In the genomic region with DNA sequence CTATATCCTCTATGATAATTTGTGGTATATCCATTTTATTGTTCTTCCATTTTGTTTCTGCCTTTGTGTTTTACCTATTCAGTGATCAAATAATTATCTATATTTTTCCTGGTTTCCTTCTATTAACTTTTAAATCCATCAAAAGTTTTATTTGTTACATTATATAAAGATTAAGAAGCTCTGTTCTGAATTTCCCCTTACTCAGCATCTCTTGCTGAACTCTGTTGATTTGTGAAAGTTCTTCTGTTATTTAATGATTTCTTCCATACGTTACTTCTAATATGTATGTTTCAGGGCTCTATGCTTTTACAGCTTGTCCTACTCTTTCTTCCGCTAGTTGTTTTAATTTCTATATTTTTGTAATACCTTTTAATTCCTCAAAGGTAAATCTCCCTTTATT, we compare ENCODE assay signal across 24 cellular contexts.
A peak's percentile ranks its signal among the peaks of the same experiment; 100 is the strongest.
DNase-seq lines count a peak whose midpoint lies in the region; ATAC-seq, FAIRE-seq and TF ChIP-seq lines count a peak whose summit lies in the region.
"Had no signal": no experiment of that assay in that cellular context is flagged by ENCODE, and none has a peak within 500 bp of the region (broad histone marks: within the 10 kb centered on the region; RNA-seq: fewer than 3 reads in every experiment).

No MANE protein-coding gene starts in this region.

- H3K4me2 ChIP-seq in HepG2 (ENCODE audit: low read depth, low read length) (no peak overlapping the region), K562 (ENCODE audit: insufficient read depth, low read length) (no peak overlapping the region), neural progenitor cell (no peak overlapping the region)
- H3K4me2 ChIP-seq: BLaER1 treated with 17β-estradiol and CSF1 and Interleukin-3, amounts not matched to agents 10 nM and 100 nM; GM23338 had no signal

- H3K4me3 Mint-ChIP-seq in neural progenitor cell = no peak overlapping the region
- H3K4me3 Mint-ChIP-seq: CD14-positive monocyte; CD4-positive, alpha-beta T cell; CD8-positive, alpha-beta memory T cell; GM23338; H9 had no signal

- H3K4me3 ChIP-seq in HepG2 (replicated peaks in 1 of 3; ENCODE audit: insufficient read depth in 1 of 3, low read depth in 2 of 3, low read length in 3 of 3) = no peak overlapping the region
- no peak overlapping the region for H3K4me3 ChIP-seq in right lobe of liver
- H3K4me3 ChIP-seq in K562 = no peak overlapping the region
- H3K4me3 ChIP-seq in neural progenitor cell = no peak overlapping the region
- H3K4me3 ChIP-seq in tibial nerve = no peak overlapping the region
- H3K4me3 ChIP-seq: BLaER1 treated with 17β-estradiol and CSF1 and Interleukin-3, amounts not matched to agents 10 nM and 100 nM; GM12878; GM23338 had no signal

- CTCF ChIA-PET in HepG2 (lab: Yijun Ruan, JAX; ENCODE audit: low intra/inter-chr PET ratio, low total read pairs) (no interaction called here), K562 (lab: Yijun Ruan, JAX; ENCODE audit: low intra/inter-chr PET ratio) (interaction anchor here (0.5 kb wide), 1 partner anchor 51 kb away, joined by 4 read pairs; no protein-coding TSS in a partner anchor)

- TF ChIP-seq RAD21 in HepG2 (CRISPR knock-in tag; IDR thresholded peaks at IDR 0.05) (no peak), K562 (CRISPR knock-in tag; conservative IDR thresholded peaks at IDR 0.05 in 1 of 2, IDR thresholded peaks at IDR 0.05 in 1 of 2) (no peak)

- no peak overlapping the region for H3K27ac ChIP-seq in HepG2 (ENCODE audit: extremely low read length, insufficient read depth, low read length)
- H3K27ac ChIP-seq in right lobe of liver = no peak overlapping the region
- H3K27ac ChIP-seq in K562 (ENCODE audit: extremely low read depth, low read depth, low read length) = no peak overlapping the region
- peak overlapping the region; percentile 26 for H3K27ac ChIP-seq in neural progenitor cell
- H3K27ac ChIP-seq in tibial nerve = no peak overlapping the region
- H3K27ac ChIP-seq: 22Rv1; BLaER1 treated with 17β-estradiol and CSF1 and Interleukin-3, amounts not matched to agents 10 nM and 100 nM had no signal

- H3K9ac ChIP-seq in HepG2 (ENCODE audit: insufficient read depth, low read depth, low read length) = no peak overlapping the region
- H3K9ac ChIP-seq in K562 (ENCODE audit: insufficient read depth in 1 of 2, low read depth in 2 of 2, low read length in 2 of 2) = no peak overlapping the region
- no peak overlapping the region for H3K9ac ChIP-seq in neural progenitor cell
- H3K9ac ChIP-seq: BLaER1 treated with 17β-estradiol and CSF1 and Interleukin-3, amounts not matched to agents 10 nM and 100 nM had no signal

- H3K27me3 ChIP-seq in HepG2 (ENCODE audit: control insufficient read depth in 1 of 2, insufficient read depth in 2 of 2, low read length in 2 of 2) (no peaks in the 10 kb centered on the region; a peak in 1 of 5 replicates), right lobe of liver (no peaks in the 10 kb centered on the region), K562 (ENCODE audit: control insufficient read depth in 2 of 2, insufficient read depth in 2 of 2, low read length in 2 of 2) (no peaks in the 10 kb centered on the region), neural progenitor cell (no peaks in the 10 kb centered on the region), tibial nerve (no peaks in the 10 kb centered on the region)
- H3K27me3 ChIP-seq: BE2C; BLaER1 treated with 17β-estradiol and CSF1 and Interleukin-3, amounts not matched to agents 10 nM and 100 nM had no signal

- in situ Hi-C loops in HepG2 (cut with HindIII; ENCODE audit: extremely low pct_ligation_motif_present, low pct_unique_long_range_greater_than_20kb) = no loop called here
- in situ Hi-C loops in K562 (cut with MboI) = no loop called here

- TF ChIP-seq EP300 in HepG2 (IDR thresholded peaks at IDR 0.05; ENCODE audit: low read depth in 2 of 2, low read length in 2 of 2) (no peak), HepG2 (CRISPR knock-in tag; IDR thresholded peaks at IDR 0.05; ENCODE audit: borderline replicate concordance) (no peak), K562 (IDR thresholded peaks at IDR 0.05; ENCODE audit: low read length) (no peak), tibial nerve (IDR thresholded peaks at IDR 0.05) (no peak)

- DNase-seq in HepG2 (ENCODE audit: low spot score) (no peak), right lobe of liver (no peak), K562 (ENCODE audit: extremely low read depth in 1 of 4, low spot score in 3 of 4) (no peak), neural progenitor cell (ENCODE audit: low spot score) (no peak), tibial nerve (ENCODE audit: low spot score in 2 of 2) (no peak)
- DNase-seq: ACHN; AML-193; BE2C; CD4-positive, alpha-beta T cell; CD8-positive, alpha-beta memory T cell; DMS 273 treated with DMSO at 0.1 percent for 48 hours; DMS79; EL; GDM1; H9 had no signal

- H3K36me3 Mint-ChIP-seq in neural progenitor cell = peaks cover 29% of the 10 kb centered on the region
- H3K36me3 Mint-ChIP-seq: CD14-positive monocyte; CD8-positive, alpha-beta memory T cell had no signal

- peaks cover 13% of the 10 kb centered on the region for H3K4me1 Mint-ChIP-seq in neural progenitor cell
- H3K4me1 Mint-ChIP-seq: CD14-positive monocyte; CD8-positive, alpha-beta memory T cell had no signal

- TF ChIP-seq CTCF in HepG2 (CRISPR knock-in tag; IDR thresholded peaks at IDR 0.05) = no peak
- TF ChIP-seq CTCF in right lobe of liver (IDR thresholded peaks at IDR 0.05) = no peak
- no peak for TF ChIP-seq CTCF in K562 (IDR thresholded peaks at IDR 0.05 in 2 of 3, conservative IDR thresholded peaks at IDR 0.05 in 1 of 3; ENCODE audit: insufficient read depth in 2 of 3, low read depth in 1 of 3, low read length in 3 of 3)
- no peak for TF ChIP-seq CTCF in neural progenitor cell (IDR thresholded peaks at IDR 0.05)
- no peak for TF ChIP-seq CTCF in tibial nerve (IDR thresholded peaks at IDR 0.05)

- H3K36me3 ChIP-seq in HepG2 (replicated peaks in 1 of 2; ENCODE audit: control insufficient read depth in 1 of 2, insufficient read depth in 2 of 2, low read length in 2 of 2) (no peaks in the 10 kb centered on the region), right lobe of liver (no peaks in the 10 kb centered on the region), K562 (ENCODE audit: control insufficient read depth, insufficient read depth, low read length) (peaks cover 3% of the 10 kb centered on the region; the same call in 2 of the 3 replicates), neural progenitor cell (peaks cover 21% of the 10 kb centered on the region), tibial nerve (no peaks in the 10 kb centered on the region)
- H3K36me3 ChIP-seq: BLaER1 treated with 17β-estradiol and CSF1 and Interleukin-3, amounts not matched to agents 10 nM and 100 nM had no signal

- intact Hi-C loops in HepG2 (cut with micrococcal nuclease; ENCODE audit: unreplicated experiment) = no loop called here
- intact Hi-C loops in right lobe of liver (cut with DNase I) = no loop called here
- intact Hi-C loops in K562 (cut with micrococcal nuclease) = no loop called here

- peaks cover 4% of the 10 kb centered on the region for H3F3A ChIP-seq in neural progenitor cell (ENCODE audit: low read depth)

- FAIRE-seq in HepG2 (lab: Jason Lieb, UNC) (no peak), K562 (lab: Jason Lieb, UNC) (no peak)
- FAIRE-seq: A204.1, D721Med, GM12878 had no signal

- no peak for ATAC-seq in HepG2
- no peak for ATAC-seq in right lobe of liver
- no peak for ATAC-seq in K562
- no peak for ATAC-seq in GM18861 (IDR thresholded peaks at IDR 0.05; ENCODE audit: unreplicated experiment)
- ATAC-seq: GM12878, GM23338, HCT116 had no signal

- H3K9me1 ChIP-seq in K562 (ENCODE audit: control insufficient read depth, insufficient read depth, low read length) = no peaks in the 10 kb centered on the region

- H3K9me3 Mint-ChIP-seq in neural progenitor cell = peaks cover 28% of the 10 kb centered on the region
- H3K9me3 Mint-ChIP-seq: CD4-positive, alpha-beta T cell had no signal

- POLR2A ChIA-PET in HepG2 (lab: Yijun Ruan, JAX) (no interaction called here), K562 (lab: Yijun Ruan, JAX) (no interaction called here)

- no TSS peak for BruUV-seq in HepG2 (replicated peaks; lab: Mats Ljungman, UMichigan)
- BruUV-seq in K562 (replicated peaks; lab: Mats Ljungman, UMichigan) = no TSS peak

- no peaks in the 10 kb centered on the region for H3K27me3 Mint-ChIP-seq in neural progenitor cell (ENCODE audit: insufficient read depth, low read depth)

- TF ChIP-seq POLR2A in HepG2 (IDR thresholded peaks at IDR 0.05; ENCODE audit: insufficient read depth in 1 of 2, low read depth in 2 of 2, low read length in 2 of 2) = no peak
- no peak for TF ChIP-seq POLR2A in right lobe of liver (IDR thresholded peaks at IDR 0.05)
- TF ChIP-seq POLR2A in K562 (conservative IDR thresholded peaks at IDR 0.05) = no peak
- no peak for TF ChIP-seq POLR2A in tibial nerve (IDR thresholded peaks at IDR 0.05)

- no peaks in the 10 kb centered on the region for H3K79me2 ChIP-seq in HepG2 (ENCODE audit: insufficient read depth, low read length)
- H3K79me2 ChIP-seq in K562 (ENCODE audit: control insufficient read depth, insufficient read depth, low read length) = peaks cover 8% of the 10 kb centered on the region; the same call in 2 of the 3 replicates
- H3K79me2 ChIP-seq in neural progenitor cell (ENCODE audit: low read depth) = peaks cover 94% of the 10 kb centered on the region

- H3K9me3 ChIP-seq in HepG2 (ENCODE audit: low read length) (no peaks in the 10 kb centered on the region), right lobe of liver (no peaks in the 10 kb centered on the region), K562 (replicated peaks; ENCODE audit: control insufficient read depth, insufficient read depth, low read depth, low read length) (no peaks in the 10 kb centered on the region), neural progenitor cell (ENCODE audit: low read depth) (peaks cover 8% of the 10 kb centered on the region), tibial nerve (no peaks in the 10 kb centered on the region)
- H3K9me3 ChIP-seq: BE2C; BLaER1 treated with 17β-estradiol and CSF1 and Interleukin-3, amounts not matched to agents 10 nM and 100 nM had no signal

- H3K4me1 ChIP-seq in HepG2 (ENCODE audit: insufficient read depth, low read length) = peaks cover 30% of the 10 kb centered on the region
- H3K4me1 ChIP-seq in right lobe of liver = no peaks in the 10 kb centered on the region
- no peaks in the 10 kb centered on the region for H3K4me1 ChIP-seq in K562 (replicated peaks in 1 of 2; ENCODE audit: control insufficient read depth in 2 of 2, insufficient read depth in 2 of 2, low read length in 2 of 2)
- peaks cover 23% of the 10 kb centered on the region for H3K4me1 ChIP-seq in neural progenitor cell
- H3K4me1 ChIP-seq in tibial nerve = no peaks in the 10 kb centered on the region
- H3K4me1 ChIP-seq: BE2C; BLaER1 treated with 17β-estradiol and CSF1 and Interleukin-3, amounts not matched to agents 10 nM and 100 nM had no signal

- WGBS in HepG2 (ENCODE audit: low lambda C conversion rate) = 99% methylated on average over 2 of the region's 2 CpGs
- WGBS in right lobe of liver (ENCODE audit: insufficient coverage, low coverage, low lambda C conversion rate, missing lambda C conversion rate) = 82% methylated on average over 2 of the region's 2 CpGs
- WGBS in K562 (ENCODE audit: insufficient coverage, low coverage, missing lambda C conversion rate) = 95% methylated on average over 2 of the region's 2 CpGs
- WGBS in tibial nerve, 2 donors = 88 to 89% methylated on average over 2 of the region's 2 CpGs

- H4K20me1 ChIP-seq in HepG2 (ENCODE audit: insufficient read depth, low read length) = no peaks in the 10 kb centered on the region
- H4K20me1 ChIP-seq in K562 (replicated peaks; ENCODE audit: control insufficient read depth, insufficient read depth, low read length) = no peaks in the 10 kb centered on the region
- no peaks in the 10 kb centered on the region for H4K20me1 ChIP-seq in neural progenitor cell (ENCODE audit: low read depth)
- H4K20me1 ChIP-seq: BLaER1 treated with 17β-estradiol and CSF1 and Interleukin-3, amounts not matched to agents 10 nM and 100 nM had no signal

- H3K27ac Mint-ChIP-seq in neural progenitor cell = no peak overlapping the region
- H3K27ac Mint-ChIP-seq: CD14-positive monocyte; CD4-positive, alpha-beta T cell; CD8-positive, alpha-beta memory T cell; GM23338 had no signal

- H2AFZ ChIP-seq in HepG2 (ENCODE audit: low read length) = no peak overlapping the region
- no peak overlapping the region for H2AFZ ChIP-seq in K562 (ENCODE audit: low read depth, low read length)
- H2AFZ ChIP-seq in neural progenitor cell (replicated peaks) = no peak overlapping the region
- H2AFZ ChIP-seq: GM23338 had no signal
